Comparison of ENCODE assay signal across 9 cellular contexts in genomic region chr7:32890553-32891045, GRCh38. TPM values are rescaled to one million over a fixed set of nuclear protein-coding genes. Genes with fewer than 3 reads are reported as not detected.
A peak's percentile ranks its signal among the peaks of the same experiment; 100 is the strongest.
DNase-seq lines count a peak whose midpoint lies in the region; ATAC-seq, FAIRE-seq and TF ChIP-seq lines count a peak whose summit lies in the region.
"Had no signal": no experiment of that assay in that cellular context is flagged by ENCODE, and none has a peak within 500 bp of the region (broad histone marks: within the 10 kb centered on the region; RNA-seq: fewer than 3 reads in every experiment).

No MANE protein-coding gene starts in this region.

- no peaks in the 10 kb centered on the region for H3K36me3 ChIP-seq in gastroesophageal sphincter

- H3K4me1 Mint-ChIP-seq in activated T-helper 2 cell treated with anti-CD3 and anti-CD28 coated beads, Interferon-gamma antibody, Interleukin-2, Interleukin-4, amounts not matched to agents 10 μg/mL and 5 μg/mL and 100 μg/mL, durations not matched to agents 14 hours and 24 hours and 36 hours (ENCODE audit: low read depth), result peaks cover 48% of the 10 kb centered on the region

- no peaks in the 10 kb centered on the region for H3K9me3 ChIP-seq in gastroesophageal sphincter

- no peak for TF ChIP-seq CTCF in D721Med (IDR thresholded peaks at IDR 0.05; ENCODE audit: insufficient read depth, missing control alignments)
- no peak for TF ChIP-seq CTCF in gastroesophageal sphincter (IDR thresholded peaks at IDR 0.05)

- H3K4me3 ChIP-seq in gastroesophageal sphincter, result peak overlapping the region; percentile 82 to 92

- FAIRE-seq in D721Med (lab: Jason Lieb, UNC), result peak; percentile 16
- FAIRE-seq: frontal cortex had no signal

- no peaks in the 10 kb centered on the region for H3K27me3 Mint-ChIP-seq in activated T-helper 2 cell treated with anti-CD3 and anti-CD28 coated beads, Interferon-gamma antibody, Interleukin-2, Interleukin-4, amounts not matched to agents 10 μg/mL and 5 μg/mL and 100 μg/mL, durations not matched to agents 14 hours and 24 hours and 36 hours (ENCODE audit: low read depth)

- DNase-seq in D721Med (ENCODE audit: insufficient read length, low spot score) (no peak), NCI-H748 treated with DMSO at 0.1 percent for 48 hours (lab: John Stamatoyannopoulos, UW) (peak; percentile 44), pulmonary artery endothelial cell (ENCODE audit: low read depth, low spot score) (peak; percentile 52), iPS-NIHi7 (ENCODE audit: extremely low spot score) (no peak)
- peak; percentile 37 for DNase-seq in activated T-helper 2 cell treated with anti-CD3 and anti-CD28 coated beads, Interferon-gamma antibody, Interleukin-2, Interleukin-4, amounts not matched to agents 10 μg/mL and 5 μg/mL and 100 μg/mL, durations not matched to agents 14 hours and 24 hours and 36 hours (ENCODE audit: low spot score)

- H3K27ac ChIP-seq in gastroesophageal sphincter, result peak overlapping the region; percentile 95 to 100 (median 100)

- no peaks in the 10 kb centered on the region for H3K9me3 Mint-ChIP-seq in activated T-helper 2 cell treated with anti-CD3 and anti-CD28 coated beads, Interferon-gamma antibody, Interleukin-2, Interleukin-4, amounts not matched to agents 10 μg/mL and 5 μg/mL and 100 μg/mL, durations not matched to agents 14 hours and 24 hours and 36 hours

- no peak for TF ChIP-seq EP300 in gastroesophageal sphincter (IDR thresholded peaks at IDR 0.05)

- H3K4me1 ChIP-seq in gastroesophageal sphincter, result peaks cover 0 to 60% (median 17%) of the 10 kb centered on the region in 3 donors

- H3K27me3 ChIP-seq in gastroesophageal sphincter, result no peaks in the 10 kb centered on the region

- H3K4me3 Mint-ChIP-seq in activated T-helper 2 cell treated with anti-CD3 and anti-CD28 coated beads, Interferon-gamma antibody, Interleukin-2, Interleukin-4, amounts not matched to agents 10 μg/mL and 5 μg/mL and 100 μg/mL, durations not matched to agents 14 hours and 24 hours and 36 hours (ENCODE audit: low read depth), result peak overlapping the region; percentile 87

- peak overlapping the region; percentile 98 for H3K27ac Mint-ChIP-seq in activated T-helper 2 cell treated with anti-CD3 and anti-CD28 coated beads, Interferon-gamma antibody, Interleukin-2, Interleukin-4, amounts not matched to agents 10 μg/mL and 5 μg/mL and 100 μg/mL, durations not matched to agents 14 hours and 24 hours and 36 hours

- TF ChIP-seq POLR2A in gastroesophageal sphincter (IDR thresholded peaks at IDR 0.05), result no peak

- intact Hi-C loops in activated T-helper 2 cell treated with anti-CD3 and anti-CD28 coated beads, Interferon-gamma antibody, Interleukin-2, Interleukin-4, amounts not matched to agents 10 μg/mL and 5 μg/mL and 100 μg/mL, durations not matched to agents 14 hours and 24 hours and 36 hours (cut with micrococcal nuclease), result loop anchor here (1.0 kb wide), 1 partner anchor 218 kb away; no protein-coding TSS in a partner anchor

- WGBS in gastroesophageal sphincter (ENCODE audit: low coverage in 1 of 2), 2 donors, result 0 to 1% methylated on average over 15 to 17 of the region's 17 CpGs

- ATAC-seq in GM19043 (IDR thresholded peaks at IDR 0.05; ENCODE audit: low read depth, unreplicated experiment) (peak; percentile 39), HG03280 (IDR thresholded peaks at IDR 0.05; ENCODE audit: unreplicated experiment) (peak; percentile 29), gastroesophageal sphincter (no peak)

- peaks cover 32% of the 10 kb centered on the region for H3K36me3 Mint-ChIP-seq in activated T-helper 2 cell treated with anti-CD3 and anti-CD28 coated beads, Interferon-gamma antibody, Interleukin-2, Interleukin-4, amounts not matched to agents 10 μg/mL and 5 μg/mL and 100 μg/mL, durations not matched to agents 14 hours and 24 hours and 36 hours (ENCODE audit: low read depth)

RNA-seq across cellular contexts. Expression of gene KBTBD2, which starts 1.0 kb away (rescaled TPM):
- 25.7 and 27.8 TPM in 2 replicates for total RNA-seq in activated T-helper 2 cell treated with anti-CD3 and anti-CD28 coated beads, Interferon-gamma antibody, Interleukin-2, Interleukin-4, amounts not matched to agents 10 μg/mL and 5 μg/mL and 100 μg/mL, durations not matched to agents 14 hours and 24 hours and 36 hours
- 10 to 100 TPM; 31.2 to 64.6 (median 37.4) TPM for total RNA-seq in gastroesophageal sphincter
- total RNA-seq in pulmonary artery endothelial cell, result 49.5 and 59.3 TPM in 2 replicates

Comparison
In these comparisons a context has a peak if more than half of its experiments do, and no peak if none do; other contexts are left out.
1. DNase-seq: peak in NCI-H748 treated with DMSO at 0.1 percent for 48 hours (single experiment), activated T-helper 2 cell treated with anti-CD3 and anti-CD28 coated beads, Interferon-gamma antibody, Interleukin-2, Interleukin-4, amounts not matched to agents 10 μg/mL and 5 μg/mL and 100 μg/mL, durations not matched to agents 14 hours and 24 hours and 36 hours (single experiment) and pulmonary artery endothelial cell (single experiment); none in D721Med (single experiment) and iPS-NIHi7 (single experiment).